Comparison of ENCODE assay signal across 8 cellular contexts in genomic region chr5:115634343-115635132, GRCh38. TPM values are rescaled to one million over a fixed set of nuclear protein-coding genes. Genes with fewer than 3 reads are reported as not detected.
DNase-seq lines count a peak whose midpoint lies in the region; ATAC-seq, FAIRE-seq and TF ChIP-seq lines count a peak whose summit lies in the region.

No MANE protein-coding gene starts in this region.

- H3K4me3 ChIP-seq in BJ (ENCODE audit: low read depth, low read length): peak overlapping the region; percentile 29
- H3K4me3 ChIP-seq in liver (ENCODE audit: low read depth in 1 of 3, low read length in 3 of 3): peak overlapping the region; percentile 27 to 83 (median 61)

- ATAC-seq in HG03439 (IDR thresholded peaks at IDR 0.05; ENCODE audit: unreplicated experiment): peak; percentile 66

- WGBS in liver: under 1% methylated on average over 8 of the region's 8 CpGs

- peak; percentile 92 to 93 for TF ChIP-seq RAD21 in liver (IDR thresholded peaks at IDR 0.05)

- CTCF ChIA-PET in BJ (lab: Yijun Ruan, JAX): interaction anchor here (0.6 to 4.1 kb wide), 25 partner anchors 8 to 807 kb away, joined by 3 to 29 read pairs (median 4); partner anchors contain the start of gene ARL14EPL

- H3K27ac ChIP-seq in liver (ENCODE audit: low read depth in 1 of 2, low read length in 2 of 2): peak overlapping the region; percentile 81 to 98

- peak overlapping the region; percentile 87 to 99 for H3K9ac ChIP-seq in liver (ENCODE audit: low read depth in 1 of 2, low read length in 2 of 2)

- H3K9me3 ChIP-seq in liver (ENCODE audit: control insufficient read depth in 4 of 4, low read length in 3 of 4): no peaks in the 10 kb centered on the region

- no peaks in the 10 kb centered on the region; the same call in 1 of the 2 replicates for H3K27me3 ChIP-seq in BJ (ENCODE audit: control insufficient read depth, insufficient read depth, low read length)
- H3K27me3 ChIP-seq in liver (ENCODE audit: control insufficient read depth in 4 of 4, insufficient read depth in 4 of 4, low read length in 3 of 4): no peaks in the 10 kb centered on the region

- POLR2A ChIA-PET in BJ (lab: Charles Lee): interaction anchor here (0.6 kb wide), 1 partner anchor 196 kb away, joined by 4 read pairs; no protein-coding TSS in a partner anchor

- DNase-seq in BJ (ENCODE audit: low read depth) (no peak), GM19239 (ENCODE audit: insufficient read length, low spot score) (peak; percentile 52), NCI-H510A (lab: John Stamatoyannopoulos, UW) (peak; percentile 5), dermis blood vessel endothelial cell (peak; percentile 87)
- peak; percentile 91 for DNase-seq in activated CD4-positive, alpha-beta T cell treated with anti-CD3 and anti-CD28 coated beads for 48 hours
- DNase-seq in stimulated activated CD4-positive, alpha-beta T cell treated with anti-CD3 and anti-CD28 coated beads, Interleukin-4, amount 100 ng/mL, for 1 hour: peak; percentile 84

- TF ChIP-seq CTCF in BJ (IDR thresholded peaks at IDR 0.05; ENCODE audit: insufficient read depth, low read depth, low read length) (peak; percentile 87), liver (IDR thresholded peaks at IDR 0.05; ENCODE audit: low read depth, low read length, missing input control) (peak; percentile 96)

- H3K36me3 ChIP-seq in BJ (ENCODE audit: control insufficient read depth, insufficient read depth, low read length): no peaks in the 10 kb centered on the region
- no peaks in the 10 kb centered on the region for H3K36me3 ChIP-seq in liver (ENCODE audit: control insufficient read depth in 4 of 4, insufficient read depth in 3 of 4, low read depth in 1 of 4, low read length in 3 of 4)

- peaks cover 2 to 28% (median 14%) of the 10 kb centered on the region in 4 donors for H3K4me1 ChIP-seq in liver (ENCODE audit: control insufficient read depth in 4 of 4, insufficient read depth in 4 of 4, low read length in 3 of 4)

- FAIRE-seq in GM19239 (lab: Jason Lieb, UNC): peak; percentile 98

TF ChIP-seq in liver, 16 proteins besides CTCF, POLR2A, EP300 and RAD21:
- no peak for TF ChIP-seq EGR1 (IDR thresholded peaks at IDR 0.05; ENCODE audit: low read depth in 2 of 2)
- TF ChIP-seq JUND (IDR thresholded peaks at IDR 0.05): no peak
- peak; percentile 48 to 58 for TF ChIP-seq HNF4A (conservative IDR thresholded peaks at IDR 0.05)
- TF ChIP-seq HNF4G (IDR thresholded peaks at IDR 0.05): no peak
- TF ChIP-seq FOXA2 (IDR thresholded peaks at IDR 0.05): no peak
- peak; percentile 43 for TF ChIP-seq SP1 (IDR thresholded peaks at IDR 0.05)
- no peak for TF ChIP-seq ATF3 (IDR thresholded peaks at IDR 0.05)
- peak; percentile 23 for TF ChIP-seq TAF1 (conservative IDR thresholded peaks at IDR 0.05)
- no peak for TF ChIP-seq ZBTB33 (IDR thresholded peaks at IDR 0.05)
- TF ChIP-seq YY1 (IDR thresholded peaks at IDR 0.05): peak; percentile 87
- peak in 1 of 2 donors; percentile 50 for TF ChIP-seq RXRA (IDR thresholded peaks at IDR 0.05)
- no peak for TF ChIP-seq MAX (IDR thresholded peaks at IDR 0.05)
- peak; percentile 25 to 70 for TF ChIP-seq GABPA (IDR thresholded peaks at IDR 0.05 in 1 of 2, conservative IDR thresholded peaks at IDR 0.05 in 1 of 2)

RNA-seq across cellular contexts. Expression of gene TMED7, which starts 8.7 kb away (rescaled TPM):
- polyA plus RNA-seq in BJ (2011; rRNA removed): 58.1 and 80.8 TPM in 2 replicates
- polyA minus RNA-seq in BJ (2011; rRNA and poly(A)+ RNA removed): 27.4 and 31.6 TPM in 2 replicates
- 106 and 173 TPM in 2 replicates for total RNA-seq in dermis blood vessel endothelial cell
- total RNA-seq in liver: 100 to 1,000 TPM in 1 of 2 donors, 10 to 100 TPM in 1; 77.0 to 140 TPM
- polyA plus RNA-seq in liver: 10 to 100 TPM; 43.4 to 54.5 TPM

RNA-seq across cellular contexts. Expression of gene TICAM2, which starts 32.3 kb away (rescaled TPM):
- polyA plus RNA-seq in BJ (2011; rRNA removed): 1.2 and 1.4 TPM in 2 replicates
- 0.24 and 0.36 TPM in 2 replicates for polyA minus RNA-seq in BJ (2011; rRNA and poly(A)+ RNA removed)
- 0.17 and 0.93 TPM in 2 replicates for total RNA-seq in dermis blood vessel endothelial cell
- total RNA-seq in liver: 1 to 10 TPM in 1 of 2 donors, under 1 TPM in 1; 0.59 to 1.3 TPM
- polyA plus RNA-seq in liver: 1 to 10 TPM in 1 of 2 donors, under 1 TPM in 1; 0.50 to 1.5 TPM
